Comparison of ENCODE assay signal across 14 cellular contexts in genomic region chr14:74582910-74583581, GRCh38. TPM values are rescaled to one million over a fixed set of nuclear protein-coding genes. Genes with fewer than 3 reads are reported as not detected.
DNase-seq lines count a peak whose midpoint lies in the region; ATAC-seq, FAIRE-seq and TF ChIP-seq lines count a peak whose summit lies in the region.
"Had no signal": no experiment of that assay in that cellular context is flagged by ENCODE, and none has a peak within 500 bp of the region (broad histone marks: within the 10 kb centered on the region; RNA-seq: fewer than 3 reads in every experiment).

No MANE protein-coding gene starts in this region.

- H3K9ac ChIP-seq in liver (ENCODE audit: low read depth in 1 of 2, low read length in 2 of 2): no peak overlapping the region
- no peak overlapping the region for H3K9ac ChIP-seq in HepG2 (ENCODE audit: insufficient read depth, low read depth, low read length)

- POLR2A ChIA-PET in HepG2 (lab: Yijun Ruan, JAX): no interaction called here

- no peaks in the 10 kb centered on the region for H3K27me3 ChIP-seq in liver (ENCODE audit: control insufficient read depth in 4 of 4, insufficient read depth in 4 of 4, low read length in 3 of 4)
- peaks cover 1 to 7% of the 10 kb centered on the region in 2 experiments; a peak in 2 of 5 replicates for H3K27me3 ChIP-seq in HepG2 (ENCODE audit: control insufficient read depth in 1 of 2, insufficient read depth in 2 of 2, low read length in 2 of 2)
- no peaks in the 10 kb centered on the region for H3K27me3 ChIP-seq in osteoblast (ENCODE audit: insufficient read depth, low read length)
- H3K27me3 ChIP-seq: tibial nerve had no signal

- ATAC-seq in HepG2 (no peak; the same call in 2 of the 3 replicates), GM21529 (IDR thresholded peaks at IDR 0.05; ENCODE audit: unreplicated experiment) (no peak), HG03469 (IDR thresholded peaks at IDR 0.05; ENCODE audit: unreplicated experiment) (no peak), GM18520 (IDR thresholded peaks at IDR 0.05; ENCODE audit: unreplicated experiment) (no peak)
- ATAC-seq: natural killer cell treated with Interleukin-12 subunit alpha and Interleukin-12 subunit beta and Interleukin-15 and Interleukin-18, amount 100 ng/mL, for 72 hours had no signal

- TF ChIP-seq EP300 in HepG2 (IDR thresholded peaks at IDR 0.05; ENCODE audit: low read depth in 2 of 2, low read length in 2 of 2): no peak
- TF ChIP-seq EP300 in HepG2 (CRISPR knock-in tag; IDR thresholded peaks at IDR 0.05; ENCODE audit: borderline replicate concordance): no peak

- CTCF ChIA-PET in HepG2 (lab: Yijun Ruan, JAX; ENCODE audit: low intra/inter-chr PET ratio, low total read pairs): no interaction called here

- intact Hi-C loops in HepG2 (cut with micrococcal nuclease; ENCODE audit: unreplicated experiment): no loop called here

- in situ Hi-C loops in HepG2 (cut with HindIII; ENCODE audit: extremely low pct_ligation_motif_present, low pct_unique_long_range_greater_than_20kb): no loop called here

- H3K27ac ChIP-seq in liver (ENCODE audit: low read depth in 1 of 2, low read length in 2 of 2) (no peak overlapping the region), HepG2 (ENCODE audit: extremely low read length, insufficient read depth, low read length) (no peak overlapping the region), osteoblast (ENCODE audit: low read depth, low read length) (peak overlapping the region; percentile 57)

- H3K4me2 ChIP-seq in HepG2 (ENCODE audit: low read depth, low read length) (no peak overlapping the region), osteoblast (ENCODE audit: insufficient read depth, low read length) (no peak overlapping the region)

- H2AFZ ChIP-seq in HepG2 (ENCODE audit: low read length) (no peak overlapping the region), osteoblast (ENCODE audit: low read length) (no peak overlapping the region)

- TF ChIP-seq POLR2A in HepG2 (IDR thresholded peaks at IDR 0.05; ENCODE audit: insufficient read depth in 1 of 2, low read depth in 2 of 2, low read length in 2 of 2): no peak

- TF ChIP-seq RAD21 in liver (IDR thresholded peaks at IDR 0.05): no peak
- no peak for TF ChIP-seq RAD21 in HepG2 (CRISPR knock-in tag; IDR thresholded peaks at IDR 0.05)

- no peak for FAIRE-seq in HepG2 (lab: Jason Lieb, UNC)

- DNase-seq in HepG2 (ENCODE audit: low spot score) (no peak), fibroblast of peridontal ligament (ENCODE audit: extremely low read depth) (peak; percentile 61), osteoblast (ENCODE audit: insufficient read length, low spot score, missing footprints) (no peak), NOMO-1 treated with DMSO at 0.1 percent for 48 hours (lab: John Stamatoyannopoulos, UW; ENCODE audit: unreplicated experiment) (no peak)
- DNase-seq: activated CD4-positive, alpha-beta T cell treated with anti-CD3 and anti-CD28 coated beads for 48 hours; activated naive CD4-positive, alpha-beta T cell; effector CD4-positive, alpha-beta T cell; NCI-H524 had no signal

- H3K36me3 ChIP-seq in liver (ENCODE audit: control insufficient read depth in 4 of 4, insufficient read depth in 3 of 4, low read depth in 1 of 4, low read length in 3 of 4): no peaks in the 10 kb centered on the region
- no peaks in the 10 kb centered on the region for H3K36me3 ChIP-seq in HepG2 (replicated peaks in 1 of 2; ENCODE audit: control insufficient read depth in 1 of 2, insufficient read depth in 2 of 2, low read length in 2 of 2)
- H3K36me3 ChIP-seq in osteoblast (ENCODE audit: insufficient read depth, low read length): peaks cover 70% of the 10 kb centered on the region

- 73% methylated on average over 1 of the region's 1 CpG for WGBS in liver
- no CpG with 5 or more reads among the region's 1 CpG for WGBS in HepG2 (ENCODE audit: low lambda C conversion rate)

- BruUV-seq in HepG2 (replicated peaks; lab: Mats Ljungman, UMichigan): no TSS peak

- H3K4me3 ChIP-seq in liver (ENCODE audit: low read depth in 1 of 3, low read length in 3 of 3) (no peak overlapping the region), HepG2 (replicated peaks in 1 of 3; ENCODE audit: insufficient read depth in 1 of 3, low read depth in 2 of 3, low read length in 3 of 3) (no peak overlapping the region), osteoblast (ENCODE audit: insufficient read depth, low read length) (no peak overlapping the region)
- H3K4me3 ChIP-seq: tibial nerve had no signal

- H3K79me2 ChIP-seq in HepG2 (ENCODE audit: insufficient read depth, low read length) (no peaks in the 10 kb centered on the region), osteoblast (ENCODE audit: insufficient read depth, low read length) (peaks cover 96% of the 10 kb centered on the region)

- H3K4me1 ChIP-seq in liver (ENCODE audit: control insufficient read depth in 4 of 4, insufficient read depth in 4 of 4, low read length in 3 of 4): no peaks in the 10 kb centered on the region
- peaks cover 29% of the 10 kb centered on the region for H3K4me1 ChIP-seq in HepG2 (ENCODE audit: insufficient read depth, low read length)
- peaks cover 41% of the 10 kb centered on the region for H3K4me1 ChIP-seq in osteoblast (ENCODE audit: insufficient read depth, low read length)

- TF ChIP-seq CTCF in liver (IDR thresholded peaks at IDR 0.05; ENCODE audit: low read depth, low read length, missing input control): no peak
- TF ChIP-seq CTCF in HepG2 (CRISPR knock-in tag; IDR thresholded peaks at IDR 0.05): no peak
- no peak for TF ChIP-seq CTCF in osteoblast (IDR thresholded peaks at IDR 0.05; ENCODE audit: extremely low read depth, low read depth, low read length)

- no peaks in the 10 kb centered on the region for H4K20me1 ChIP-seq in HepG2 (ENCODE audit: insufficient read depth, low read length)
- H4K20me1 ChIP-seq in osteoblast (ENCODE audit: insufficient read depth, low read length): peaks cover 14% of the 10 kb centered on the region

- H3K9me3 ChIP-seq in liver (ENCODE audit: control insufficient read depth in 4 of 4, low read length in 3 of 4) (no peaks in the 10 kb centered on the region), HepG2 (ENCODE audit: low read length) (no peaks in the 10 kb centered on the region), osteoblast (ENCODE audit: low read depth, low read length) (no peaks in the 10 kb centered on the region)
- H3K9me3 ChIP-seq: tibial nerve had no signal

TF ChIP-seq in liver, 16 proteins besides CTCF, POLR2A, EP300 and RAD21:
- TF ChIP-seq TAF1 (conservative IDR thresholded peaks at IDR 0.05) (no peak), NR2F2 (IDR thresholded peaks at IDR 0.05) (peak; percentile 74)

TF ChIP-seq in HepG2, 621 proteins besides CTCF, POLR2A, EP300 and RAD21 (continues in another document):
- no peak for TF ChIP-seq ETV5 (CRISPR knock-in tag; IDR thresholded peaks at IDR 0.05; ENCODE audit: borderline replicate concordance)
- TF ChIP-seq ZNF607 (CRISPR knock-in tag; IDR thresholded peaks at IDR 0.05; ENCODE audit: borderline replicate concordance): no peak
- no peak for TF ChIP-seq MBNL3 (CRISPR knock-in tag; conservative IDR thresholded peaks at IDR 0.05)
- no peak for TF ChIP-seq JDP2 (CRISPR knock-in tag; IDR thresholded peaks at IDR 0.05; ENCODE audit: borderline replicate concordance)
- no peak for TF ChIP-seq ZNF678 (CRISPR knock-in tag; IDR thresholded peaks at IDR 0.05)
- TF ChIP-seq ZNF335 (CRISPR knock-in tag; IDR thresholded peaks at IDR 0.05): no peak
- no peak for TF ChIP-seq JUN (CRISPR knock-in tag; IDR thresholded peaks at IDR 0.05)
- TF ChIP-seq ZNF724P (CRISPR knock-in tag; IDR thresholded peaks at IDR 0.05; ENCODE audit: borderline replicate concordance): no peak
- TF ChIP-seq ZNF552 (CRISPR knock-in tag; IDR thresholded peaks at IDR 0.05; ENCODE audit: borderline replicate concordance): no peak
- TF ChIP-seq FOXP4 (CRISPR knock-in tag; IDR thresholded peaks at IDR 0.05): no peak

RNA-seq across cellular contexts. Expression of gene LTBP2, which starts 29.0 kb away (rescaled TPM):
- 1 to 10 TPM; 1.1 to 1.3 TPM for total RNA-seq in liver
- under 1 TPM; 0.24 to 0.69 TPM for polyA plus RNA-seq in liver
- 0.18 and 0.20 TPM in 2 replicates for total RNA-seq in HepG2 (2016; rRNA removed; fragmentation: Illumina TruSeq; extraction: Trizol)
- 0.09 TPM in 1 of 2 replicates, not detected in the other for total RNA-seq in HepG2 (2016; cell fraction: cytosol; rRNA removed; fragmentation: Illumina TruSeq; extraction: Trizol; ENCODE audit: low read depth)
- 0.10 and 0.41 TPM in 2 replicates for total RNA-seq in HepG2 (2016; cell fraction: insoluble cytoplasmic fraction; rRNA removed; fragmentation: Illumina TruSeq; extraction: Trizol)
- total RNA-seq in HepG2 (2016; cell fraction: membrane; rRNA removed; fragmentation: Illumina TruSeq; extraction: Trizol): 0.06 TPM in 1 of 2 replicates, not detected in the other
- total RNA-seq in HepG2 (2016; cell fraction: nucleus; rRNA removed; fragmentation: Illumina TruSeq; extraction: Trizol): 0.28 and 0.84 TPM in 2 replicates
- polyA plus RNA-seq in HepG2 (2011; rRNA removed): 0.41 and 0.46 TPM in 2 replicates
- polyA plus RNA-seq in HepG2 (2011; cell fraction: cytosol; rRNA removed): 0.32 and 0.35 TPM in 2 replicates
- polyA plus RNA-seq in HepG2 (2011; cell fraction: nucleus; rRNA removed): 1.4 and 1.5 TPM in 2 replicates
- 0.27 and 0.68 TPM in 2 replicates for polyA plus RNA-seq in HepG2 (2012)
- polyA plus RNA-seq in HepG2 (2016; cell fraction: cytosol; fragmentation: Illumina TruSeq; extraction: Trizol; ENCODE audit: low read depth): 0.06 TPM in 1 of 2 replicates, not detected in the other
- polyA plus RNA-seq in HepG2 (2016; cell fraction: insoluble cytoplasmic fraction; fragmentation: Illumina TruSeq; extraction: Trizol; ENCODE audit: low read depth): 0.12 and 0.17 TPM in 2 replicates
- polyA plus RNA-seq in HepG2 (2016; cell fraction: membrane; fragmentation: Illumina TruSeq; extraction: Trizol; ENCODE audit: low read depth): 0.07 and 0.09 TPM in 2 replicates
- polyA plus RNA-seq in HepG2 (2016; cell fraction: nucleus; fragmentation: Illumina TruSeq; extraction: Trizol; ENCODE audit: insufficient read depth, low read depth): 0.64 and 0.72 TPM in 2 replicates
- 0.44 and 1.1 TPM in 2 replicates for polyA minus RNA-seq in HepG2 (2011; rRNA and poly(A)+ RNA removed; ENCODE audit: low replicate concordance)
- polyA minus RNA-seq in HepG2 (2011; cell fraction: cytosol; rRNA and poly(A)+ RNA removed): 0.35 and 0.89 TPM in 2 replicates
- polyA minus RNA-seq in HepG2 (2011; cell fraction: nucleus; rRNA and poly(A)+ RNA removed): 0.52 and 0.99 TPM in 2 replicates
- 493 and 546 TPM in 2 replicates for total RNA-seq in osteoblast

Comparison
In these comparisons a context has a peak if more than half of its experiments do, and no peak if none do; other contexts are left out.
1. RNA of gene LTBP2, which starts 29.0 kb away (total RNA-seq): 493 to 546 TPM in osteoblast; 1.1 to 1.3 TPM in liver and 0.06 to 0.84 TPM in HepG2; every median in the first group is over 100 times any median in the second.